ENCODE assay signal across 16 cellular contexts in genomic region chr20:47397652-47398301, GRCh38. TPM values are rescaled to one million over a fixed set of nuclear protein-coding genes. Genes with fewer than 3 reads are reported as not detected.
DNase-seq lines count a peak whose midpoint lies in the region; ATAC-seq, FAIRE-seq and TF ChIP-seq lines count a peak whose summit lies in the region.
"Had no signal": no experiment of that assay in that cellular context is flagged by ENCODE, and none has a peak within 500 bp of the region (broad histone marks: within the 10 kb centered on the region; RNA-seq: fewer than 3 reads in every experiment).

No MANE protein-coding gene starts in this region.

- TF ChIP-seq CTCF in K562 (IDR thresholded peaks at IDR 0.05 in 2 of 3, conservative IDR thresholded peaks at IDR 0.05 in 1 of 3; ENCODE audit: insufficient read depth in 2 of 3, low read depth in 1 of 3, low read length in 3 of 3) (no peak), thoracic aorta (IDR thresholded peaks at IDR 0.05) (no peak)

- no peaks in the 10 kb centered on the region for H3K9me1 ChIP-seq in K562 (ENCODE audit: control insufficient read depth, insufficient read depth, low read length)

- no peak for DNase-seq in left ventricle myocardium superior
- DNase-seq in left cardiac atrium: no peak
- DNase-seq in NCI-H2107 (lab: John Stamatoyannopoulos, UW): peak; percentile 63
- no peak for DNase-seq in K562 (ENCODE audit: extremely low read depth in 1 of 4, low spot score in 3 of 4)
- DNase-seq in thoracic aorta (ENCODE audit: low spot score): no peak
- DNase-seq in NCI-H146 treated with DMSO at 0.1 percent for 48 hours (lab: John Stamatoyannopoulos, UW; ENCODE audit: unreplicated experiment): no peak
- DNase-seq in GOT3 (lab: John Stamatoyannopoulos, UW): no peak
- DNase-seq: activated effector memory CD4-positive, alpha-beta T cell treated with anti-CD3 and anti-CD28 coated beads, Interleukin-2, amount 50 U/mL, for 16 hours; aorta; foreskin keratinocyte; lower lobe of right lung; naive thymus-derived CD8-positive, alpha-beta T cell; SK-N-SH had no signal

- 66% methylated on average over 9 of the region's 9 CpGs for WGBS in K562 (ENCODE audit: insufficient coverage, low coverage, missing lambda C conversion rate)

- POLR2A ChIA-PET in K562 (lab: Yijun Ruan, JAX): interaction anchor here (1.2 to 1.4 kb wide), 2 partner anchors 12 to 41 kb away, joined by 3 to 6 read pairs; partner anchors contain the start of gene ZMYND8

- BruUV-seq in K562 (replicated peaks; lab: Mats Ljungman, UMichigan): no TSS peak

- H4K20me1 ChIP-seq in K562 (replicated peaks; ENCODE audit: control insufficient read depth, insufficient read depth, low read length): no peaks in the 10 kb centered on the region

- H2AFZ ChIP-seq in K562 (ENCODE audit: low read depth, low read length): peak overlapping the region; percentile 95

- CTCF ChIA-PET in K562 (lab: Yijun Ruan, JAX; ENCODE audit: low intra/inter-chr PET ratio): no interaction called here

- H3K27me3 ChIP-seq in K562 (ENCODE audit: control insufficient read depth in 2 of 2, insufficient read depth in 2 of 2, low read length in 2 of 2) (no peaks in the 10 kb centered on the region), thoracic aorta (replicated peaks; ENCODE audit: insufficient read depth) (no peaks in the 10 kb centered on the region)
- H3K27me3 ChIP-seq: foreskin keratinocyte, suprapubic skin had no signal

- intact Hi-C loops in left ventricle myocardium superior (cut with micrococcal nuclease): loop anchor here (10.0 kb wide), 1 partner anchor 227 kb away; no protein-coding TSS in a partner anchor
- intact Hi-C loops in left cardiac atrium (cut with DNase I): no loop called here
- intact Hi-C loops in K562 (cut with micrococcal nuclease): no loop called here

- TF ChIP-seq POLR2A in K562 (conservative IDR thresholded peaks at IDR 0.05): no peak

- peak; percentile 65 for ATAC-seq in left ventricle myocardium superior
- ATAC-seq in left cardiac atrium: no peak
- ATAC-seq in K562: peak; percentile 26; the same call in 1 of the 3 replicates
- no peak for ATAC-seq in thoracic aorta (ENCODE audit: insufficient number of reproducible peaks, low FRiP score, low read depth)
- no peak for ATAC-seq in HG03521 (IDR thresholded peaks at IDR 0.05; ENCODE audit: unreplicated experiment)
- ATAC-seq: foreskin keratinocyte; lower lobe of right lung; naive thymus-derived CD8-positive, alpha-beta T cell had no signal

- no peak for TF ChIP-seq EP300 in K562 (IDR thresholded peaks at IDR 0.05; ENCODE audit: low read length)

- H3K9ac ChIP-seq in K562 (ENCODE audit: insufficient read depth in 1 of 2, low read depth in 2 of 2, low read length in 2 of 2): no peak overlapping the region
- H3K9ac ChIP-seq: SK-N-SH had no signal

- in situ Hi-C loops in K562 (cut with MboI): loop anchor here (5.0 to 25.0 kb wide), 2 partner anchors 225 to 635 kb away; no protein-coding TSS in a partner anchor

- no peaks in the 10 kb centered on the region for H3K79me2 ChIP-seq in K562 (ENCODE audit: control insufficient read depth, insufficient read depth, low read length)

- no peak for TF ChIP-seq RAD21 in K562 (CRISPR knock-in tag; conservative IDR thresholded peaks at IDR 0.05 in 1 of 2, IDR thresholded peaks at IDR 0.05 in 1 of 2)

- H3K4me1 ChIP-seq in K562 (replicated peaks in 1 of 2; ENCODE audit: control insufficient read depth in 2 of 2, insufficient read depth in 2 of 2, low read length in 2 of 2): peaks cover 5 to 11% of the 10 kb centered on the region in 2 experiments; a peak in 4 of 5 replicates
- H3K4me1 ChIP-seq in thoracic aorta (ENCODE audit: control insufficient read depth in 1 of 2, low read depth in 2 of 2): peaks cover 12 to 19% of the 10 kb centered on the region in 2 donors
- H3K4me1 ChIP-seq: lower lobe of right lung, suprapubic skin had no signal

- no peak overlapping the region for H3K4me2 ChIP-seq in K562 (ENCODE audit: insufficient read depth, low read length)
- H3K4me2 ChIP-seq: SK-N-SH had no signal

- H3K27ac ChIP-seq in K562 (ENCODE audit: extremely low read depth, low read depth, low read length) (no peak overlapping the region), thoracic aorta (peak overlapping the region; percentile 5 to 20)
- H3K27ac ChIP-seq: foreskin keratinocyte, lower lobe of right lung, suprapubic skin had no signal

- H3K4me3 ChIP-seq in K562: no peak overlapping the region
- H3K4me3 ChIP-seq in thoracic aorta: peak overlapping the region; percentile 4
- H3K4me3 ChIP-seq: lower lobe of right lung, suprapubic skin had no signal

- H3K36me3 ChIP-seq in K562 (ENCODE audit: control insufficient read depth, insufficient read depth, low read length) (no peaks in the 10 kb centered on the region), thoracic aorta (no peaks in the 10 kb centered on the region)
- H3K36me3 ChIP-seq: lower lobe of right lung, suprapubic skin had no signal

- H3K9me3 ChIP-seq in K562 (replicated peaks; ENCODE audit: control insufficient read depth, insufficient read depth, low read depth, low read length): peaks cover 6% of the 10 kb centered on the region; the same call in 1 of the 2 replicates
- no peaks in the 10 kb centered on the region for H3K9me3 ChIP-seq in thoracic aorta
- H3K9me3 ChIP-seq: lower lobe of right lung, SK-N-SH, suprapubic skin had no signal

- no peak for FAIRE-seq in K562 (lab: Jason Lieb, UNC)
- FAIRE-seq: endothelial cell of umbilical vein had no signal

TF ChIP-seq in K562, 482 proteins besides CTCF, POLR2A, EP300 and RAD21:
- TF ChIP-seq, protein P1, sequence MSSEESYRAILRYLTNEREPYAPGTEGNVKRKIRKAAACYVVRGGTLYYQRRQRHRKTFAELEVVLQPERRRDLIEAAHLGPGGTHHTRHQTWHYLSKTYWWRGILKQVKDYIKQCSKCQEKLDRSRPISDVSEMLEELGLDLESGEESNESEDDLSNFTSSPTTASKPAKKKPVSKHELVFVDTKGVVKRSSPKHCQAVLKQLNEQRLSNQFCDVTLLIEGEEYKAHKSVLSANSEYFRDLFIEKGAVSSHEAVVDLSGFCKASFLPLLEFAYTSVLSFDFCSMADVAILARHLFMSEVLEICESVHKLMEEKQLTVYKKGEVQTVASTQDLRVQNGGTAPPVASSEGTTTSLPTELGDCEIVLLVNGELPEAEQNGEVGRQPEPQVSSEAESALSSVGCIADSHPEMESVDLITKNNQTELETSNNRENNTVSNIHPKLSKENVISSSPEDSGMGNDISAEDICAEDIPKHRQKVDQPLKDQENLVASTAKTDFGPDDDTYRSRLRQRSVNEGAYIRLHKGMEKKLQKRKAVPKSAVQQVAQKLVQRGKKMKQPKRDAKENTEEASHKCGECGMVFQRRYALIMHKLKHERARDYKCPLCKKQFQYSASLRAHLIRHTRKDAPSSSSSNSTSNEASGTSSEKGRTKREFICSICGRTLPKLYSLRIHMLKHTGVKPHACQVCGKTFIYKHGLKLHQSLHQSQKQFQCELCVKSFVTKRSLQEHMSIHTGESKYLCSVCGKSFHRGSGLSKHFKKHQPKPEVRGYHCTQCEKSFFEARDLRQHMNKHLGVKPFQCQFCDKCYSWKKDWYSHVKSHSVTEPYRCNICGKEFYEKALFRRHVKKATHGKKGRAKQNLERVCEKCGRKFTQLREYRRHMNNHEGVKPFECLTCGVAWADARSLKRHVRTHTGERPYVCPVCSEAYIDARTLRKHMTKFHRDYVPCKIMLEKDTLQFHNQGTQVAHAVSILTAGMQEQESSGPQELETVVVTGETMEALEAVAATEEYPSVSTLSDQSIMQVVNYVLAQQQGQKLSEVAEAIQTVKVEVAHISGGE (CRISPR knock-in tag; IDR thresholded peaks at IDR 0.05): peak in 1 of 3 experiments; percentile 85; a peak in 2 of 6 replicates
- TF ChIP-seq RBM25 (IDR thresholded peaks at IDR 0.05; ENCODE audit: low read depth, low read length, severe bottlenecking) (no peak), BDP1 (IDR thresholded peaks at IDR 0.05; ENCODE audit: insufficient read depth, insufficient read length) (no peak)
- TF ChIP-seq, protein P2, sequence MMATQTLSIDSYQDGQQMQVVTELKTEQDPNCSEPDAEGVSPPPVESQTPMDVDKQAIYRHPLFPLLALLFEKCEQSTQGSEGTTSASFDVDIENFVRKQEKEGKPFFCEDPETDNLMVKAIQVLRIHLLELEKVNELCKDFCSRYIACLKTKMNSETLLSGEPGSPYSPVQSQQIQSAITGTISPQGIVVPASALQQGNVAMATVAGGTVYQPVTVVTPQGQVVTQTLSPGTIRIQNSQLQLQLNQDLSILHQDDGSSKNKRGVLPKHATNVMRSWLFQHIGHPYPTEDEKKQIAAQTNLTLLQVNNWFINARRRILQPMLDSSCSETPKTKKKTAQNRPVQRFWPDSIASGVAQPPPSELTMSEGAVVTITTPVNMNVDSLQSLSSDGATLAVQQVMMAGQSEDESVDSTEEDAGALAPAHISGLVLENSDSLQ (IDR thresholded peaks at IDR 0.05): peak; percentile 23; the same call in 1 of the 2 replicates

RNA-seq across cellular contexts. Expression of gene ZMYND8, which starts 41.3 kb away (rescaled TPM):
- total RNA-seq in left ventricle myocardium superior (40.1 TPM), left cardiac atrium (10 to 100 TPM; 22.6 to 27.5 TPM), K562 (2014; rRNA removed) (51.8 and 62.6 TPM in 2 replicates), K562 (2014; rRNA removed; fragmentation: Illumina TruSeq; extraction: Trizol) (71.9 and 79.2 TPM in 2 replicates), K562 (2015; rRNA removed; fragmentation: Illumina TruSeq; extraction: Trizol) (65.3 and 67.3 TPM in 2 replicates), K562 (2021) (129 and 148 TPM in 2 replicates), thoracic aorta (10 to 100 TPM; 17.9 to 27.2 TPM)
- 399 and 515 TPM in 2 replicates for total RNA-seq in K562 (2011; cell fraction: chromatin; rRNA removed; ENCODE audit: low replicate concordance)
- 184 and 194 TPM in 2 replicates for total RNA-seq in K562 (2011; cell fraction: nucleolus; rRNA removed)
- total RNA-seq in K562 (2011; cell fraction: nucleoplasm; rRNA removed): 232 and 241 TPM in 2 replicates
- polyA plus RNA-seq in K562 (2011; rRNA removed) (80.8 and 95.0 TPM in 2 replicates), K562 (2014; fragmentation: Illumina TruSeq; extraction: Trizol) (97.2 and 121 TPM in 2 replicates), K562 (2014; fragmentation: Nextera tagmentation; extraction: Ambion mirVana) (10 to 100 TPM; 31.8 to 58.0 TPM), K562 (2014; rRNA removed) (63.9 and 79.5 TPM in 2 replicates)
- polyA plus RNA-seq in K562 (2011; cell fraction: cytosol; rRNA removed): 42.9 and 46.7 TPM in 2 replicates
- polyA plus RNA-seq in K562 (2011; cell fraction: nucleus; rRNA removed): 147 and 184 TPM in 2 replicates
- 48.4 and 62.9 TPM in 2 replicates for polyA plus RNA-seq in K562 (2012)
- polyA minus RNA-seq in K562 (2011; rRNA and poly(A)+ RNA removed): 140 and 160 TPM in 2 replicates
- 71.6 and 73.2 TPM in 2 replicates for polyA minus RNA-seq in K562 (2011; cell fraction: cytosol; rRNA and poly(A)+ RNA removed)
- 125 and 198 TPM in 2 replicates for polyA minus RNA-seq in K562 (2011; cell fraction: nucleus; rRNA and poly(A)+ RNA removed)

Comparison
In these comparisons a context has a peak if more than half of its experiments do, and no peak if none do; other contexts are left out.
1. ATAC-seq: peak in left ventricle myocardium superior (single experiment) and K562 (single experiment); none in left cardiac atrium (0 of 2), thoracic aorta (single experiment) and HG03521 (single experiment).